ENCODE assay signal across 8 cellular contexts in the genomic region with DNA sequence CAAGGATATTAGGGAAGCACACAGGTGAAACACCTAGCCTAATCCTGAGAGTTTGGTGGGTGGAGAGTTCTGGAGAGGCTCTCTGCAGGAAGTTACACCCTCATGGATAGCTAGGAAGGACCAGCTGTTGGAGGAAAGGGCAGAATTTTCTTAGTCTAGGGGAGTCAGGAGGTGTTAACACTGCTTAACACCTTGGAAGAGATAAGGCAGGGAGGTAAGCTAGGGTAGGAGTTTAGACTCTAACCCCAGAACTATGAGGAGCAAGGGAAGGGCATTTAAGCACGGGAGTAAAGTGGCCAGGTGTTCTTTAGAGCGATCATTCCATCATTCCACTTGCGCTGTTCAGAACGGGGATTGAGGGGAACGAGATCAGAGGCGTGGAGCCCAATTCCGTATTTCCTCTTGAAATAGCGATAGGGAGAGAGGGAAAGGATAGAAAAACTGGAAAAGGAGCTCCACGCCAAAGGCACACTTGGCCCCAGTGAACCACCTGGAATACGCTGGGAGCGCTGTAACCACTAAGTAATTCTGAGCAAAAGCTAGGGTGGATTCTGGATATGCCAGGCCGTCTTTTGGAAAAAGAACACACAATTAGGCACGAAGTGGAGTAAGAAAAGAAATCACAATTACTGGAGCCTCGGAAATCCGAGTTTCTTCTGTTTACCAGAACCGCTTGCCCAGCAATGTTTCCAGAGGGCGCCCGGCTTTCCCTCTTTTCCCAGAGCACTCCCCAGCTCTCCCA. TPM values are rescaled to one million over a fixed set of nuclear protein-coding genes. Genes with fewer than 3 reads are reported as not detected.
DNase-seq lines count a peak whose midpoint lies in the region; ATAC-seq, FAIRE-seq and TF ChIP-seq lines count a peak whose summit lies in the region.

No MANE protein-coding gene starts in this region.

- no peak for TF ChIP-seq CTCF in endodermal cell (conservative IDR thresholded peaks at IDR 0.05)
- TF ChIP-seq CTCF in pancreas (IDR thresholded peaks at IDR 0.05), result no peak

- intact Hi-C loops in pancreas (cut with DNase I), result no loop called here

- ATAC-seq in pancreas, result peak; percentile 24 to 47 (median 41)

- no peak for FAIRE-seq in pancreas (lab: Jason Lieb, UNC)

- H3K9ac ChIP-seq in NT2/D1 (ENCODE audit: insufficient read length, low read depth) (peak overlapping the region; percentile 65), endodermal cell (ENCODE audit: extremely low read depth, low read length, poor library complexity, severe bottlenecking) (no peak overlapping the region)

- H3K27ac Mint-ChIP-seq in endodermal cell, result no peak overlapping the region

- no peak overlapping the region for H3K27ac ChIP-seq in endodermal cell (ENCODE audit: low read depth, low read length)
- H3K27ac ChIP-seq in pancreas, result no peak overlapping the region

- H3K27me3 ChIP-seq in NT2/D1 (ENCODE audit: insufficient read depth, insufficient read length) (peaks cover 71% of the 10 kb centered on the region), endodermal cell (ENCODE audit: control insufficient read depth, insufficient read depth, low read length, poor library complexity, severe bottlenecking) (peaks cover 85% of the 10 kb centered on the region), pancreas (no peaks in the 10 kb centered on the region)

- peak overlapping the region; percentile 55 for H3K4me3 ChIP-seq in NT2/D1 (ENCODE audit: insufficient read length, low read depth)
- peak overlapping the region; percentile 75 for H3K4me3 ChIP-seq in endodermal cell (ENCODE audit: low read length)
- peak overlapping the region; percentile 7 to 64 (median 35) for H3K4me3 ChIP-seq in pancreas

- no peaks in the 10 kb centered on the region for H3K36me3 ChIP-seq in NT2/D1 (ENCODE audit: insufficient read depth, insufficient read length, low read length)
- H3K36me3 ChIP-seq in endodermal cell (ENCODE audit: control insufficient read depth, insufficient read depth, low read length), result no peaks in the 10 kb centered on the region
- H3K36me3 ChIP-seq in pancreas, result no peaks in the 10 kb centered on the region

- H3K27me3 Mint-ChIP-seq in endodermal cell (ENCODE audit: insufficient read depth), result peaks cover 89% of the 10 kb centered on the region

- peak; percentile 36 for DNase-seq in D341Med (ENCODE audit: low spot score)
- DNase-seq in NT2/D1 (ENCODE audit: low read depth, low spot score), result no peak
- peak; percentile 66 for DNase-seq in endodermal cell
- no peak for DNase-seq in pancreas
- DNase-seq in epidermal melanocyte (ENCODE audit: insufficient read length, low spot score), result no peak
- no peak for DNase-seq in NCI-H774 (lab: John Stamatoyannopoulos, UW)
- no peak for DNase-seq in NCI-H2227 treated with DMSO at 0.1 percent for 48 hours (lab: John Stamatoyannopoulos, UW)
- DNase-seq in GOT3 (lab: John Stamatoyannopoulos, UW), result no peak

- H3K4me1 ChIP-seq in NT2/D1 (ENCODE audit: insufficient read depth, insufficient read length) (peaks cover 7% of the 10 kb centered on the region), endodermal cell (ENCODE audit: control insufficient read depth, insufficient read depth, low read length) (peaks cover 3% of the 10 kb centered on the region), pancreas (peaks cover 0 to 4% (median 0%) of the 10 kb centered on the region in 3 donors)

- WGBS in endodermal cell (ENCODE audit: insufficient coverage in 1 of 2, insufficient read length in 1 of 2), 2 experiments, result 12 to 14% methylated on average over 15 to 18 of the region's 18 CpGs
- 11 to 14% methylated on average over 18 of the region's 18 CpGs for WGBS in pancreas, 2 donors

- no peaks in the 10 kb centered on the region for H3K9me3 Mint-ChIP-seq in endodermal cell

- no peaks in the 10 kb centered on the region for H3K36me3 Mint-ChIP-seq in endodermal cell (ENCODE audit: low read depth)

- peak overlapping the region; percentile 79 for H3K4me3 Mint-ChIP-seq in endodermal cell

- no peaks in the 10 kb centered on the region for H3K9me3 ChIP-seq in NT2/D1 (ENCODE audit: insufficient read depth, low read length)
- H3K9me3 ChIP-seq in endodermal cell (ENCODE audit: control insufficient read depth, low read length), result no peaks in the 10 kb centered on the region
- no peaks in the 10 kb centered on the region for H3K9me3 ChIP-seq in pancreas

- H3K4me1 Mint-ChIP-seq in endodermal cell, result peaks cover 15% of the 10 kb centered on the region

RNA-seq across cellular contexts. Expression of a gene that starts 1.5 kb away (rescaled TPM):
- 1 to 10 TPM; 2.8 to 6.7 TPM for total RNA-seq in endodermal cell
- polyA plus RNA-seq in endodermal cell (2013, experiment 1 of 2), result 14.9 TPM
- polyA plus RNA-seq in endodermal cell (2013, experiment 2 of 2), result 13.4 TPM
- total RNA-seq in pancreas, result 1 to 10 TPM; 1.1 to 9.8 (median 2.6) TPM
- 1 to 10 TPM in 1 of 2 donors, under 1 TPM in 1; 0.95 to 4.3 TPM for polyA plus RNA-seq in pancreas

Comparison
In these comparisons a context has a peak if more than half of its experiments do, and no peak if none do; other contexts are left out.
1. DNase-seq: peak in D341Med (single experiment) and endodermal cell (single experiment); none in NT2/D1 (single experiment), pancreas (0 of 6), epidermal melanocyte (single experiment), NCI-H774 (single experiment), NCI-H2227 treated with DMSO at 0.1 percent for 48 hours (single experiment) and GOT3 (single experiment).
2. Peak in every context shown above with its lines, with median percentiles within 50 percentile points of each other: H3K4me3 ChIP-seq.